In genomic region chr2:167293172-167293781, GRCh38 we compare ENCODE assay signal across 9 cellular contexts. TPM values are rescaled to one million over a fixed set of nuclear protein-coding genes. Genes with fewer than 3 reads are reported as not detected.
DNase-seq lines count a peak whose midpoint lies in the region; ATAC-seq, FAIRE-seq and TF ChIP-seq lines count a peak whose summit lies in the region.
"Had no signal": no experiment of that assay in that cellular context is flagged by ENCODE, and none has a peak within 500 bp of the region (broad histone marks: within the 10 kb centered on the region; RNA-seq: fewer than 3 reads in every experiment).

No MANE protein-coding gene starts in this region.

- no peaks in the 10 kb centered on the region for H4K20me1 ChIP-seq in HepG2 (ENCODE audit: insufficient read depth, low read length)

- H3K4me1 ChIP-seq in HepG2 (ENCODE audit: insufficient read depth, low read length) = peaks cover 13% of the 10 kb centered on the region
- H3K4me1 ChIP-seq in subcutaneous abdominal adipose tissue (ENCODE audit: control insufficient read depth in 5 of 5, insufficient read depth in 5 of 5, low read length in 5 of 5) = peaks cover 0 to 25% (median 21%) of the 10 kb centered on the region in 5 donors

- H3K36me3 ChIP-seq in HepG2 (replicated peaks in 1 of 2; ENCODE audit: control insufficient read depth in 1 of 2, insufficient read depth in 2 of 2, low read length in 2 of 2) (no peaks in the 10 kb centered on the region), subcutaneous abdominal adipose tissue (ENCODE audit: control insufficient read depth in 5 of 5, insufficient read depth in 5 of 5, low read length in 5 of 5) (no peaks in the 10 kb centered on the region)
- H3K36me3 ChIP-seq: neutrophil had no signal

- H3K4me3 ChIP-seq in choroid plexus epithelial cell (ENCODE audit: low read depth, low read length) = peak overlapping the region; percentile 79
- peak overlapping the region; percentile 49 to 76 (median 75); a peak in 4 of 6 replicates for H3K4me3 ChIP-seq in HepG2 (replicated peaks in 1 of 3; ENCODE audit: insufficient read depth in 1 of 3, low read depth in 2 of 3, low read length in 3 of 3)
- H3K4me3 ChIP-seq in subcutaneous abdominal adipose tissue (ENCODE audit: low read depth in 1 of 5, low read length in 5 of 5) = peak overlapping the region in 4 of 5 donors; percentile 67 to 84 (median 71)

- no peak overlapping the region for H2AFZ ChIP-seq in HepG2 (ENCODE audit: low read length)

- no peaks in the 10 kb centered on the region for H3K9me3 ChIP-seq in HepG2 (ENCODE audit: low read length)
- H3K9me3 ChIP-seq in subcutaneous abdominal adipose tissue (ENCODE audit: control insufficient read depth in 5 of 5, low read length in 5 of 5) = no peaks in the 10 kb centered on the region
- H3K9me3 ChIP-seq: neutrophil had no signal

- FAIRE-seq in HepG2 (lab: Jason Lieb, UNC) = no peak

- H3K4me3 Mint-ChIP-seq in T-helper 1 cell treated with Interleukin-12 subunit alpha and Interleukin-12 subunit beta and Interleukin-4 antibody, amounts not matched to agents 30 μg/mL and 1 μg/mL, for 36 hours = peak overlapping the region; percentile 63
- peak overlapping the region; percentile 86 for H3K4me3 Mint-ChIP-seq in HFFc6

- H3K79me2 ChIP-seq in HepG2 (ENCODE audit: insufficient read depth, low read length) = no peaks in the 10 kb centered on the region

- no peak for TF ChIP-seq CTCF in HFFc6 (IDR thresholded peaks at IDR 0.05)
- TF ChIP-seq CTCF in choroid plexus epithelial cell (conservative IDR thresholded peaks at IDR 0.05; ENCODE audit: low read depth, low read length) = no peak
- no peak for TF ChIP-seq CTCF in HepG2 (CRISPR knock-in tag; IDR thresholded peaks at IDR 0.05)

- in situ Hi-C loops in HepG2 (cut with HindIII; ENCODE audit: extremely low pct_ligation_motif_present, low pct_unique_long_range_greater_than_20kb) = no loop called here

- H3K27me3 ChIP-seq in HepG2 (ENCODE audit: control insufficient read depth in 1 of 2, insufficient read depth in 2 of 2, low read length in 2 of 2) (peaks cover 3 to 25% of the 10 kb centered on the region in 2 experiments; a peak in 4 of 5 replicates), subcutaneous abdominal adipose tissue (ENCODE audit: control insufficient read depth in 5 of 5, insufficient read depth in 4 of 5, low read length in 5 of 5) (peaks cover 8 to 21% (median 18%) of the 10 kb centered on the region in 5 donors)

- DNase-seq in T-helper 1 cell (no peak), HFFc6 (no peak), NCI-H510A treated with DMSO at 0.1 percent for 48 hours (lab: John Stamatoyannopoulos, UW) (peak; percentile 25), choroid plexus epithelial cell (ENCODE audit: low read depth) (peak; percentile 50), HepG2 (ENCODE audit: low spot score) (no peak), pons (ENCODE audit: low spot score) (no peak)

- TF ChIP-seq POLR2A in HepG2 (IDR thresholded peaks at IDR 0.05; ENCODE audit: insufficient read depth in 1 of 2, low read depth in 2 of 2, low read length in 2 of 2) = no peak

- H3K27ac ChIP-seq in HepG2 (ENCODE audit: extremely low read length, insufficient read depth, low read length) = no peak overlapping the region
- H3K27ac ChIP-seq in subcutaneous abdominal adipose tissue (ENCODE audit: low read depth, low read length) = no peak overlapping the region
- H3K27ac ChIP-seq: neutrophil had no signal

- CTCF ChIA-PET in HepG2 (lab: Yijun Ruan, JAX; ENCODE audit: low intra/inter-chr PET ratio, low total read pairs) = no interaction called here

- ATAC-seq in HepG2 = peak; percentile 17

- TF ChIP-seq EP300 in HepG2 (IDR thresholded peaks at IDR 0.05; ENCODE audit: low read depth in 2 of 2, low read length in 2 of 2) (no peak), HepG2 (CRISPR knock-in tag; IDR thresholded peaks at IDR 0.05; ENCODE audit: borderline replicate concordance) (no peak)

- no TSS peak for BruUV-seq in HepG2 (replicated peaks; lab: Mats Ljungman, UMichigan)

- H3K27me3 Mint-ChIP-seq in T-helper 1 cell treated with Interleukin-12 subunit alpha and Interleukin-12 subunit beta and Interleukin-4 antibody, amounts not matched to agents 30 μg/mL and 1 μg/mL, for 36 hours (ENCODE audit: low read depth) = peaks cover 50% of the 10 kb centered on the region
- peaks cover 6% of the 10 kb centered on the region for H3K27me3 Mint-ChIP-seq in HFFc6 (ENCODE audit: insufficient read depth)

- H3K9me3 Mint-ChIP-seq in T-helper 1 cell treated with Interleukin-12 subunit alpha and Interleukin-12 subunit beta and Interleukin-4 antibody, amounts not matched to agents 30 μg/mL and 1 μg/mL, for 36 hours = no peaks in the 10 kb centered on the region
- no peaks in the 10 kb centered on the region for H3K9me3 Mint-ChIP-seq in HFFc6

- POLR2A ChIA-PET in HepG2 (lab: Yijun Ruan, JAX) = interaction anchor here (1.6 kb wide), 1 partner anchor 11 kb away, joined by 3 read pairs; no protein-coding TSS in a partner anchor

- intact Hi-C loops in HepG2 (cut with micrococcal nuclease; ENCODE audit: unreplicated experiment) = loop anchor here (2.0 kb wide), 1 partner anchor 826 kb away; no protein-coding TSS in a partner anchor

- peaks cover 13% of the 10 kb centered on the region for H3K4me1 Mint-ChIP-seq in T-helper 1 cell treated with Interleukin-12 subunit alpha and Interleukin-12 subunit beta and Interleukin-4 antibody, amounts not matched to agents 30 μg/mL and 1 μg/mL, for 36 hours (ENCODE audit: low read depth)
- peaks cover 12% of the 10 kb centered on the region for H3K4me1 Mint-ChIP-seq in HFFc6 (ENCODE audit: low read depth)

- H3K4me2 ChIP-seq in HepG2 (ENCODE audit: low read depth, low read length) = peak overlapping the region; percentile 79

- H3K27ac Mint-ChIP-seq in T-helper 1 cell treated with Interleukin-12 subunit alpha and Interleukin-12 subunit beta and Interleukin-4 antibody, amounts not matched to agents 30 μg/mL and 1 μg/mL, for 36 hours = no peak overlapping the region
- no peak overlapping the region for H3K27ac Mint-ChIP-seq in HFFc6

- H3K9ac ChIP-seq in HepG2 (ENCODE audit: insufficient read depth, low read depth, low read length) = no peak overlapping the region
- no peak overlapping the region for H3K9ac ChIP-seq in subcutaneous abdominal adipose tissue (ENCODE audit: low read length in 5 of 5)

- peaks cover 3% of the 10 kb centered on the region for H3K36me3 Mint-ChIP-seq in T-helper 1 cell treated with Interleukin-12 subunit alpha and Interleukin-12 subunit beta and Interleukin-4 antibody, amounts not matched to agents 30 μg/mL and 1 μg/mL, for 36 hours (ENCODE audit: low read depth)
- no peaks in the 10 kb centered on the region for H3K36me3 Mint-ChIP-seq in HFFc6 (ENCODE audit: low read depth)

- no peak for TF ChIP-seq RAD21 in HepG2 (CRISPR knock-in tag; IDR thresholded peaks at IDR 0.05)

- 48% methylated on average over 32 of the region's 68 CpGs for WGBS in HepG2 (ENCODE audit: low lambda C conversion rate)

TF ChIP-seq in HepG2, 621 proteins besides CTCF, POLR2A, EP300 and RAD21 (continues in another document):
- TF ChIP-seq SPEN (CRISPR knock-in tag; IDR thresholded peaks at IDR 0.05; ENCODE audit: low read depth) = peak; percentile 19; the same call in 1 of the 2 replicates
- TF ChIP-seq ARHGAP35 (CRISPR knock-in tag; IDR thresholded peaks at IDR 0.05; ENCODE audit: borderline replicate concordance) = 0 out of 2 replicates have a peak, but pooled peaks have one; percentile 2
- peak; percentile 51; the same call in 1 of the 2 replicates for TF ChIP-seq ZNF552 (CRISPR knock-in tag; IDR thresholded peaks at IDR 0.05; ENCODE audit: borderline replicate concordance)
- 0 out of 2 replicates have a peak, but pooled peaks have one; percentile 14 for TF ChIP-seq KDM5B (CRISPR knock-in tag; IDR thresholded peaks at IDR 0.05; ENCODE audit: borderline replicate concordance)

RNA-seq across cellular contexts. Expression of gene B3GALT1, which starts 0.5 kb away (rescaled TPM):
- total RNA-seq in HFFc6 (2021; fragmentation: NEBNext Ultra II Directional; extraction: Animal tissue kit (Norgen Biotek cat#: 25700)) = not detected
- total RNA-seq in HepG2 (2016; rRNA removed; fragmentation: Illumina TruSeq; extraction: Trizol) = 0.02 and 0.07 TPM in 2 replicates
- total RNA-seq in HepG2 (2016; cell fraction: cytosol; rRNA removed; fragmentation: Illumina TruSeq; extraction: Trizol; ENCODE audit: low read depth) = not detected in 2 replicates
- total RNA-seq in HepG2 (2016; cell fraction: insoluble cytoplasmic fraction; rRNA removed; fragmentation: Illumina TruSeq; extraction: Trizol) = not detected in 2 replicates
- not detected in 2 replicates for total RNA-seq in HepG2 (2016; cell fraction: membrane; rRNA removed; fragmentation: Illumina TruSeq; extraction: Trizol)
- not detected in 2 replicates for total RNA-seq in HepG2 (2016; cell fraction: nucleus; rRNA removed; fragmentation: Illumina TruSeq; extraction: Trizol)
- 0.03 TPM in 1 of 2 replicates, not detected in the other for polyA plus RNA-seq in HepG2 (2011; rRNA removed)
- 0.01 TPM in 1 of 2 replicates, not detected in the other for polyA plus RNA-seq in HepG2 (2011; cell fraction: cytosol; rRNA removed)
- polyA plus RNA-seq in HepG2 (2011; cell fraction: nucleus; rRNA removed) = not detected in 2 replicates
- polyA plus RNA-seq in HepG2 (2012) = not detected in 2 replicates
- polyA plus RNA-seq in HepG2 (2016; cell fraction: cytosol; fragmentation: Illumina TruSeq; extraction: Trizol; ENCODE audit: low read depth) = not detected in 2 replicates
- polyA plus RNA-seq in HepG2 (2016; cell fraction: insoluble cytoplasmic fraction; fragmentation: Illumina TruSeq; extraction: Trizol; ENCODE audit: low read depth) = not detected in 2 replicates
- polyA plus RNA-seq in HepG2 (2016; cell fraction: membrane; fragmentation: Illumina TruSeq; extraction: Trizol; ENCODE audit: low read depth) = not detected in 2 replicates
- 0.18 TPM in 1 of 2 replicates, not detected in the other for polyA plus RNA-seq in HepG2 (2016; cell fraction: nucleus; fragmentation: Illumina TruSeq; extraction: Trizol; ENCODE audit: insufficient read depth, low read depth)
- polyA minus RNA-seq in HepG2 (2011; rRNA and poly(A)+ RNA removed; ENCODE audit: low replicate concordance) = not detected in 2 replicates
- polyA minus RNA-seq in HepG2 (2011; cell fraction: cytosol; rRNA and poly(A)+ RNA removed) = not detected in 2 replicates
- polyA minus RNA-seq in HepG2 (2011; cell fraction: nucleus; rRNA and poly(A)+ RNA removed) = 0.12 TPM in 1 of 2 replicates, not detected in the other

Comparison
In these comparisons a context has a peak if more than half of its experiments do, and no peak if none do; other contexts are left out.
1. DNase-seq: peak in NCI-H510A treated with DMSO at 0.1 percent for 48 hours (single experiment) and choroid plexus epithelial cell (single experiment); none in T-helper 1 cell (0 of 5), HFFc6 (single experiment), HepG2 (single experiment) and pons (single experiment).
2. Peak in every context shown above with its lines, with median percentiles within 50 percentile points of each other: H3K4me3 ChIP-seq.